ENCODE assay signal across 9 cellular contexts in the genomic region with DNA sequence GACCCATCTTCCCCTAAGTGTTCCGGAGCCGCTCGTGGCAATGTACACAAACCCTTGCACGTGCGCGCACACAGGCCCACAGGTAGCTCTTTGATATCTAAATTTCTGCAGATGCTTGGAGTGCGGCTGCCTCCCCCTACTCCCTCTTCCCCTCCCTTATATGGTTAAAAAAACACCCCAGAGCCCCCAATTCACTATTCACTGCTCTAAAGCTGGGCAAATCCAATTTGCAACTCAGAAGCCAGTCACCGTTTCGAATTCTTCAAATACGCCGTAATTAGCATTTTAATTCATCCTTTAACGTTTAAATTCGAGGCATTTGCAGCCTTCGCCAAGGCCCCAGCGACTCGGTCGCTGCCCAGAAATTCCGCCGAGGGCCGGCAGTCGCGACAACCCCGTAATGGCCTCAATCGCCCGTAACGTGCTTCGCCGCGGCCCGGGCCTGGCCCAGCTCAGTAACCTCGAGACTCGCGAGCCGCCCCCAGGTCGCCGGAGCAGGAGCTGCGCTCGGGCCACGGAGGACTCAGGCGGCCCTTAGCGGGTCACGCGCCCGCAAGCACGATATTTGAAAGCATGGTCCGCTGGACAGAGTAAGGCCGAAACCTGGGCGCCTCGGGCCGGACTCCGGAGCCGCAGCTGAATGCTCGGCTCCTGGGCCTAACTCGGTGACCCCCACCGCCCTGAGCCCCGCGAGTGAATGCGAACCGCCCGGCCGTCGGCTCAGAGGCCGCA. TPM values are rescaled to one million over a fixed set of nuclear protein-coding genes. Genes with fewer than 3 reads are reported as not detected.
DNase-seq lines count a peak whose midpoint lies in the region; ATAC-seq and TF ChIP-seq lines count a peak whose summit lies in the region.
"Had no signal": no experiment of that assay in that cellular context is flagged by ENCODE, and none has a peak within 500 bp of the region (broad histone marks: within the 10 kb centered on the region; RNA-seq: fewer than 3 reads in every experiment).

No MANE protein-coding gene starts in this region.

- no peaks in the 10 kb centered on the region for H3K9me3 ChIP-seq in MG63
- H3K9me3 ChIP-seq in lung (ENCODE audit: control insufficient read depth in 2 of 2, insufficient read depth in 1 of 2, low read length in 1 of 2), result peaks cover 0 to 17% of the 10 kb centered on the region in 2 donors

- ATAC-seq in lung (ENCODE audit: insufficient read depth, low FRiP score) (no peak), GM18517 (IDR thresholded peaks at IDR 0.05; ENCODE audit: unreplicated experiment) (no peak)

- no peak for TF ChIP-seq CTCF in BJ (IDR thresholded peaks at IDR 0.05; ENCODE audit: insufficient read depth, low read depth, low read length)
- no peak for TF ChIP-seq CTCF in choroid plexus epithelial cell (conservative IDR thresholded peaks at IDR 0.05; ENCODE audit: low read depth, low read length)
- no peak for TF ChIP-seq CTCF in lung (IDR thresholded peaks at IDR 0.05; ENCODE audit: control extremely low read depth, extremely low read depth)

- peak overlapping the region in 1 of 2 donors; percentile 93 for H3K27ac ChIP-seq in lung (ENCODE audit: low read depth in 1 of 2, low read length in 1 of 2)

- CTCF ChIA-PET in BJ (lab: Yijun Ruan, JAX), result interaction anchor here (1.2 kb wide), 1 partner anchor 14 kb away, joined by 3 read pairs; no protein-coding TSS in a partner anchor

- H3K36me3 ChIP-seq in BJ (ENCODE audit: control insufficient read depth, insufficient read depth, low read length) (peaks cover 4% of the 10 kb centered on the region; the same call in 1 of the 2 replicates), MG63 (peaks cover 42% of the 10 kb centered on the region), lung (ENCODE audit: control insufficient read depth in 2 of 2, insufficient read depth in 2 of 2, low read length in 2 of 2) (no peaks in the 10 kb centered on the region)

- H3K4me1 ChIP-seq in lung (ENCODE audit: control insufficient read depth in 2 of 2, insufficient read depth in 2 of 2, low read length in 2 of 2), result peaks cover 0 to 13% of the 10 kb centered on the region in 2 donors

- intact Hi-C loops in posterior vena cava (cut with DNase I), result no loop called here

- H3K4me3 ChIP-seq in BJ (ENCODE audit: low read depth, low read length) (peak overlapping the region; percentile 72), MG63 (peak overlapping the region; percentile 99), choroid plexus epithelial cell (ENCODE audit: low read depth, low read length) (peak overlapping the region; percentile 11), lung (peak overlapping the region; percentile 45)

- POLR2A ChIA-PET in BJ (lab: Charles Lee), result no interaction called here

- DNase-seq in BJ (ENCODE audit: low read depth) (no peak), MG63 (peak; percentile 64), choroid plexus epithelial cell (ENCODE audit: low read depth) (no peak), lung (ENCODE audit: low spot score) (no peak), cerebellar cortex (ENCODE audit: low spot score) (no peak), posterior vena cava (ENCODE audit: low spot score) (no peak), COLO829 (ENCODE audit: low spot score) (no peak)
- DNase-seq: cortex of kidney had no signal

- WGBS in lung, 2 donors, result 4 to 7% methylated on average over 59 to 63 of the region's 63 CpGs

- H3K27me3 ChIP-seq in BJ (ENCODE audit: control insufficient read depth, insufficient read depth, low read length), result no peaks in the 10 kb centered on the region
- H3K27me3 ChIP-seq in MG63, result no peaks in the 10 kb centered on the region
- H3K27me3 ChIP-seq in lung (ENCODE audit: control insufficient read depth, insufficient read depth), result peaks cover 23% of the 10 kb centered on the region

RNA-seq across cellular contexts. Expression of gene IRX2, which starts 1.3 kb away (rescaled TPM):
- polyA plus RNA-seq in BJ (2011; rRNA removed) (1.8 and 2.7 TPM in 2 replicates), lung (10 to 100 TPM; 11.5 to 30.0 TPM)
- polyA minus RNA-seq in BJ (2011; rRNA and poly(A)+ RNA removed), result 1.2 and 2.2 TPM in 2 replicates
- total RNA-seq in MG63 (2014; rRNA removed; shearing (Covaris generic); ENCODE audit: low replicate concordance), result 21.5 and 25.3 TPM in 2 replicates
- total RNA-seq in lung (10 to 100 TPM; 60.8 to 64.5 TPM), posterior vena cava (under 1 TPM; 0.19 to 0.38 TPM)

Comparison
In these comparisons a context has a peak if more than half of its experiments do, and no peak if none do; other contexts are left out.
1. H3K4me3 ChIP-seq: peak in every context shown above with its lines; median percentile 99 in MG63; 72 in BJ; 45 in lung; 11 in choroid plexus epithelial cell.
2. RNA of gene IRX2, which starts 1.3 kb away (total RNA-seq): 60.8 to 64.5 TPM in lung and 21.5 to 25.3 TPM in MG63; 0.19 to 0.38 TPM in posterior vena cava; every median in the first group is over 10 times any median in the second.